Comparison of ENCODE assay signal across 8 cellular contexts in genomic region chr2:169141713-169142352, GRCh38.
DNase-seq lines count a peak whose midpoint lies in the region; ATAC-seq, FAIRE-seq and TF ChIP-seq lines count a peak whose summit lies in the region.

No MANE protein-coding gene starts in this region.

- intact Hi-C loops in left ventricle myocardium inferior (cut with micrococcal nuclease): loop anchor here (10.0 kb wide), 1 partner anchor 177 kb away; no protein-coding TSS in a partner anchor

- H3K4me1 ChIP-seq in left ventricle myocardium inferior (peaks cover 17% of the 10 kb centered on the region), small intestine (ENCODE audit: control insufficient read depth in 2 of 2, insufficient read depth in 1 of 2, low read depth in 1 of 2, low read length in 1 of 2) (no peaks in the 10 kb centered on the region)

- no peaks in the 10 kb centered on the region for H3K27me3 ChIP-seq in BJ (ENCODE audit: control insufficient read depth, insufficient read depth, low read length)
- no peaks in the 10 kb centered on the region for H3K27me3 ChIP-seq in left ventricle myocardium inferior (ENCODE audit: low read depth)
- no peaks in the 10 kb centered on the region for H3K27me3 ChIP-seq in small intestine (ENCODE audit: control insufficient read depth in 2 of 2, insufficient read depth in 2 of 2, low read length in 2 of 2)

- POLR2A ChIA-PET in BJ (lab: Charles Lee): interaction anchor here (0.6 kb wide), 1 partner anchor 194 kb away, joined by 20 read pairs; no protein-coding TSS in a partner anchor

- ATAC-seq in GM18505 (IDR thresholded peaks at IDR 0.05; ENCODE audit: unreplicated experiment): no peak

- no peaks in the 10 kb centered on the region for H3K4me1 Mint-ChIP-seq in activated naive CD8-positive, alpha-beta T cell treated with anti-CD3 and anti-CD28 coated beads for 36 hours

- WGBS in small intestine, 3 donors: 33 to 43% (median 33%) methylated on average over 10 of the region's 10 CpGs

- no peak for TF ChIP-seq EP300 in Ishikawa (IDR thresholded peaks at IDR 0.05; ENCODE audit: borderline replicate concordance)

- TF ChIP-seq CTCF in BJ (IDR thresholded peaks at IDR 0.05; ENCODE audit: insufficient read depth, low read depth, low read length) (peak; percentile 89), left ventricle myocardium inferior (IDR thresholded peaks at IDR 0.05; ENCODE audit: borderline replicate concordance) (peak; percentile 83)

- H3K4me3 ChIP-seq in BJ (ENCODE audit: low read depth, low read length) (no peak overlapping the region), left ventricle myocardium inferior (no peak overlapping the region), small intestine (ENCODE audit: low read depth in 1 of 2, low read length in 2 of 2) (no peak overlapping the region)

- DNase-seq in BJ (ENCODE audit: low read depth): no peak
- DNase-seq in GM19238 (ENCODE audit: insufficient read length, low spot score): peak; percentile 30
- peak; percentile 32 for DNase-seq in SKM-1 (lab: John Stamatoyannopoulos, UW; ENCODE audit: unreplicated experiment)
- peak; percentile 37 for DNase-seq in activated naive CD8-positive, alpha-beta T cell treated with anti-CD3 and anti-CD28 coated beads for 36 hours
- no peak for DNase-seq in left ventricle myocardium inferior
- DNase-seq in small intestine: peak; percentile 63

- H3K27me3 Mint-ChIP-seq in activated naive CD8-positive, alpha-beta T cell treated with anti-CD3 and anti-CD28 coated beads for 36 hours: no peaks in the 10 kb centered on the region

- no peak for TF ChIP-seq POLR2A in GM18505 (IDR thresholded peaks at IDR 0.05; ENCODE audit: borderline replicate concordance, extremely low read depth, insufficient read depth, insufficient read length)

- no peaks in the 10 kb centered on the region for H3K36me3 ChIP-seq in BJ (ENCODE audit: control insufficient read depth, insufficient read depth, low read length)
- H3K36me3 ChIP-seq in left ventricle myocardium inferior: no peaks in the 10 kb centered on the region
- H3K36me3 ChIP-seq in small intestine (ENCODE audit: control insufficient read depth in 2 of 2, insufficient read depth in 2 of 2, low read length in 2 of 2): no peaks in the 10 kb centered on the region

- H3K9me3 ChIP-seq in left ventricle myocardium inferior (replicated peaks): no peaks in the 10 kb centered on the region
- H3K9me3 ChIP-seq in small intestine (ENCODE audit: control insufficient read depth, low read depth): no peaks in the 10 kb centered on the region

- TF ChIP-seq RAD21 in Ishikawa (IDR thresholded peaks at IDR 0.05; ENCODE audit: low read depth): peak; percentile 63

- H3K9me3 Mint-ChIP-seq in activated naive CD8-positive, alpha-beta T cell treated with anti-CD3 and anti-CD28 coated beads for 36 hours: no peaks in the 10 kb centered on the region

- FAIRE-seq in small intestine (lab: Jason Lieb, UNC): no peak

- no peaks in the 10 kb centered on the region for H3K36me3 Mint-ChIP-seq in activated naive CD8-positive, alpha-beta T cell treated with anti-CD3 and anti-CD28 coated beads for 36 hours

- CTCF ChIA-PET in BJ (lab: Yijun Ruan, JAX): interaction anchor here (0.8 to 5.5 kb wide), 13 partner anchors 9 to 183 kb away, joined by 3 to 41 read pairs (median 5); no protein-coding TSS in a partner anchor

- no peak overlapping the region for H3K27ac Mint-ChIP-seq in activated naive CD8-positive, alpha-beta T cell treated with anti-CD3 and anti-CD28 coated beads for 36 hours

- H3K27ac ChIP-seq in left ventricle myocardium inferior (replicated peaks) (no peak overlapping the region), small intestine (ENCODE audit: low read depth in 1 of 2, low read length in 1 of 2) (no peak overlapping the region)

- no peak overlapping the region for H3K4me3 Mint-ChIP-seq in activated naive CD8-positive, alpha-beta T cell treated with anti-CD3 and anti-CD28 coated beads for 36 hours

TF ChIP-seq in Ishikawa, 13 proteins besides CTCF, POLR2A, EP300 and RAD21:
- TF ChIP-seq TAF1 (IDR thresholded peaks at IDR 0.05; ENCODE audit: low read depth) (no peak), MAX (IDR thresholded peaks at IDR 0.05) (no peak), CEBPB (IDR thresholded peaks at IDR 0.05) (no peak), FOXM1 (IDR thresholded peaks at IDR 0.05; ENCODE audit: borderline replicate concordance, low read depth) (no peak), TEAD4 (IDR thresholded peaks at IDR 0.05) (no peak), CREB1 (IDR thresholded peaks at IDR 0.05; ENCODE audit: low read depth) (no peak), TCF12 (IDR thresholded peaks at IDR 0.05; ENCODE audit: low read depth) (no peak), ZBTB7A (IDR thresholded peaks at IDR 0.05; ENCODE audit: low read depth) (no peak), REST (IDR thresholded peaks at IDR 0.05; ENCODE audit: low read depth) (no peak), USF1 (IDR thresholded peaks at IDR 0.05) (no peak), EGR1 (IDR thresholded peaks at IDR 0.05) (no peak)

Comparison
In these comparisons a context has a peak if more than half of its experiments do, and no peak if none do; other contexts are left out.
1. DNase-seq: peak in GM19238 (single experiment), SKM-1 (single experiment), activated naive CD8-positive, alpha-beta T cell treated with anti-CD3 and anti-CD28 coated beads for 36 hours (single experiment) and small intestine (single experiment); none in BJ (single experiment) and left ventricle myocardium inferior (single experiment).